1 cellular context compared by ENCODE assay signal in the genomic region with DNA sequence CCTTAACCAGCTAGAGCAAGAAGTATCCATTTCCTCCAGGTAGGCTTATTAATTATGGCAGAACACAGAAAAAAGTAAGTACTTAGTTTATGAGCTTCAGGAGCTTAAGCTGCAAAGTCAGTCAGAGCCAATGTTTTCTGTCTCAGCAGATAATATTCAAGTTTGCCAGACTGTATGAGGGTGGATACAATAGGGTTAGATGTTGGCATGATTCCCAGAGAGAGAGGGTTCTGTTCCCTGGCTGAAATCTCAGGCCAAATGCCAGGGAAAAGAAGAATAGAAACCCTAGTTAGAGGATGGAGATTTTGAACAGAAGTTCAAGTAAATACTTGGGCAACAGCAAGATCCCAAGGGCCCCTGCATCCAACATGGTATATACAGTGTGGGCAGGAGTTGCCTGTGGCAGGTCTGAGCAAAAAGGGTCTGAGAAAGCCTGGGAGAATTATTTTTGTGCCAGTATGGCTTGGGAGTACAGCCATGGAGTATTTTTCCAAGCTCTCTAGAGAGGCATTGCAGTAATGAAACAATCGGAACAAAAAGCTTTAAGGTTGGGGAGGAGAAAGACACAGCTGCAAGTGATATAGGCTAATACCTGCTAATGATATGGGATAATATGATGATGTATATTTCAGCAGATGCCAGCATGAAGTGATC.
TF ChIP-seq lines count a peak whose summit lies in the region.

No MANE protein-coding gene starts in this region.

TF ChIP-seq in SK-N-SH, 30 proteins besides CTCF, POLR2A, EP300 and RAD21 (continued from another document):
- TF ChIP-seq, protein P1, sequence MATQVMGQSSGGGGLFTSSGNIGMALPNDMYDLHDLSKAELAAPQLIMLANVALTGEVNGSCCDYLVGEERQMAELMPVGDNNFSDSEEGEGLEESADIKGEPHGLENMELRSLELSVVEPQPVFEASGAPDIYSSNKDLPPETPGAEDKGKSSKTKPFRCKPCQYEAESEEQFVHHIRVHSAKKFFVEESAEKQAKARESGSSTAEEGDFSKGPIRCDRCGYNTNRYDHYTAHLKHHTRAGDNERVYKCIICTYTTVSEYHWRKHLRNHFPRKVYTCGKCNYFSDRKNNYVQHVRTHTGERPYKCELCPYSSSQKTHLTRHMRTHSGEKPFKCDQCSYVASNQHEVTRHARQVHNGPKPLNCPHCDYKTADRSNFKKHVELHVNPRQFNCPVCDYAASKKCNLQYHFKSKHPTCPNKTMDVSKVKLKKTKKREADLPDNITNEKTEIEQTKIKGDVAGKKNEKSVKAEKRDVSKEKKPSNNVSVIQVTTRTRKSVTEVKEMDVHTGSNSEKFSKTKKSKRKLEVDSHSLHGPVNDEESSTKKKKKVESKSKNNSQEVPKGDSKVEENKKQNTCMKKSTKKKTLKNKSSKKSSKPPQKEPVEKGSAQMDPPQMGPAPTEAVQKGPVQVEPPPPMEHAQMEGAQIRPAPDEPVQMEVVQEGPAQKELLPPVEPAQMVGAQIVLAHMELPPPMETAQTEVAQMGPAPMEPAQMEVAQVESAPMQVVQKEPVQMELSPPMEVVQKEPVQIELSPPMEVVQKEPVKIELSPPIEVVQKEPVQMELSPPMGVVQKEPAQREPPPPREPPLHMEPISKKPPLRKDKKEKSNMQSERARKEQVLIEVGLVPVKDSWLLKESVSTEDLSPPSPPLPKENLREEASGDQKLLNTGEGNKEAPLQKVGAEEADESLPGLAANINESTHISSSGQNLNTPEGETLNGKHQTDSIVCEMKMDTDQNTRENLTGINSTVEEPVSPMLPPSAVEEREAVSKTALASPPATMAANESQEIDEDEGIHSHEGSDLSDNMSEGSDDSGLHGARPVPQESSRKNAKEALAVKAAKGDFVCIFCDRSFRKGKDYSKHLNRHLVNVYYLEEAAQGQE (IDR thresholded peaks at IDR 0.05; ENCODE audit: low read depth, low read length), result no peak
- TF ChIP-seq USF2 (IDR thresholded peaks at IDR 0.05; ENCODE audit: borderline replicate concordance, low read depth, low read length), result no peak
- peak; percentile 46; the same call in 1 of the 2 replicates for TF ChIP-seq MXI1 (IDR thresholded peaks at IDR 0.05; ENCODE audit: low read depth, low read length)
- no peak for TF ChIP-seq MEF2A (IDR thresholded peaks at IDR 0.05; ENCODE audit: borderline replicate concordance, low read depth)
- no peak for TF ChIP-seq POLR2AphosphoS5 (IDR thresholded peaks at IDR 0.05; ENCODE audit: low read depth, low read length)
- TF ChIP-seq ELF1 (IDR thresholded peaks at IDR 0.05), result no peak
- no peak for TF ChIP-seq YY1 (IDR thresholded peaks at IDR 0.05; ENCODE audit: low read depth)
